In genomic region chr2:110741491-110741980, GRCh38 we compare ENCODE assay signal across 19 cellular contexts. TPM values are rescaled to one million over a fixed set of nuclear protein-coding genes. Genes with fewer than 3 reads are reported as not detected.
DNase-seq lines count a peak whose midpoint lies in the region; ATAC-seq, FAIRE-seq and TF ChIP-seq lines count a peak whose summit lies in the region.
"Had no signal": no experiment of that assay in that cellular context is flagged by ENCODE, and none has a peak within 500 bp of the region (broad histone marks: within the 10 kb centered on the region; RNA-seq: fewer than 3 reads in every experiment).

No MANE protein-coding gene starts in this region.

- H3K9ac ChIP-seq in HepG2 (ENCODE audit: insufficient read depth, low read depth, low read length) = no peak overlapping the region

- no peaks in the 10 kb centered on the region for H4K20me1 ChIP-seq in HepG2 (ENCODE audit: insufficient read depth, low read length)

- intact Hi-C loops in HepG2 (cut with micrococcal nuclease; ENCODE audit: unreplicated experiment) = no loop called here
- intact Hi-C loops in right lobe of liver (cut with DNase I) = no loop called here
- intact Hi-C loops in upper lobe of right lung (cut with DNase I) = no loop called here

- H3K9me3 ChIP-seq in HepG2 (ENCODE audit: low read length) (no peaks in the 10 kb centered on the region), right lobe of liver (no peaks in the 10 kb centered on the region), upper lobe of right lung (no peaks in the 10 kb centered on the region)
- H3K9me3 ChIP-seq: HAP-1, psoas muscle had no signal

- H2AFZ ChIP-seq in HepG2 (ENCODE audit: low read length) = no peak overlapping the region

- no peak for TF ChIP-seq EP300 in HepG2 (IDR thresholded peaks at IDR 0.05; ENCODE audit: low read depth in 2 of 2, low read length in 2 of 2)
- TF ChIP-seq EP300 in HepG2 (CRISPR knock-in tag; IDR thresholded peaks at IDR 0.05; ENCODE audit: borderline replicate concordance) = no peak

- TF ChIP-seq POLR2A in HepG2 (IDR thresholded peaks at IDR 0.05; ENCODE audit: insufficient read depth in 1 of 2, low read depth in 2 of 2, low read length in 2 of 2) (no peak), right lobe of liver (IDR thresholded peaks at IDR 0.05) (no peak)

- POLR2A ChIA-PET in HepG2 (lab: Yijun Ruan, JAX) = no interaction called here

- H3K36me3 ChIP-seq in HepG2 (replicated peaks in 1 of 2; ENCODE audit: control insufficient read depth in 1 of 2, insufficient read depth in 2 of 2, low read length in 2 of 2) = no peaks in the 10 kb centered on the region
- no peaks in the 10 kb centered on the region for H3K36me3 ChIP-seq in right lobe of liver
- no peaks in the 10 kb centered on the region for H3K36me3 ChIP-seq in upper lobe of right lung
- H3K36me3 ChIP-seq: gastroesophageal sphincter, HAP-1 had no signal

- no peak for TF ChIP-seq CTCF in HepG2 (CRISPR knock-in tag; IDR thresholded peaks at IDR 0.05)
- TF ChIP-seq CTCF in right lobe of liver (IDR thresholded peaks at IDR 0.05) = no peak
- peak; percentile 8 for TF ChIP-seq CTCF in upper lobe of right lung (IDR thresholded peaks at IDR 0.05)

- H3K27me3 ChIP-seq in HepG2 (ENCODE audit: control insufficient read depth in 1 of 2, insufficient read depth in 2 of 2, low read length in 2 of 2) (peaks cover 2 to 45% of the 10 kb centered on the region in 2 experiments; a peak in 3 of 5 replicates), right lobe of liver (no peaks in the 10 kb centered on the region), upper lobe of right lung (peaks cover 10% of the 10 kb centered on the region)

- TF ChIP-seq RAD21 in HepG2 (CRISPR knock-in tag; IDR thresholded peaks at IDR 0.05) = no peak

- FAIRE-seq in HepG2 (lab: Jason Lieb, UNC) (no peak), GM19239 (lab: Jason Lieb, UNC) (no peak)

- no peak overlapping the region for H3K27ac ChIP-seq in HepG2 (ENCODE audit: extremely low read length, insufficient read depth, low read length)
- H3K27ac ChIP-seq in right lobe of liver = no peak overlapping the region
- peak overlapping the region; percentile 13 for H3K27ac ChIP-seq in upper lobe of right lung
- H3K27ac ChIP-seq: gastroesophageal sphincter, psoas muscle had no signal

- in situ Hi-C loops in HepG2 (cut with HindIII; ENCODE audit: extremely low pct_ligation_motif_present, low pct_unique_long_range_greater_than_20kb) = no loop called here

- H3K4me3 ChIP-seq in HepG2 (replicated peaks in 1 of 3; ENCODE audit: insufficient read depth in 1 of 3, low read depth in 2 of 3, low read length in 3 of 3) (no peak overlapping the region), right lobe of liver (no peak overlapping the region), upper lobe of right lung (no peak overlapping the region)
- H3K4me3 ChIP-seq: gastroesophageal sphincter, HAP-1, psoas muscle had no signal

- DNase-seq in HepG2 (ENCODE audit: low spot score) (no peak), right lobe of liver (no peak), SW480 (ENCODE audit: low spot score) (peak; percentile 47), glomerular visceral epithelial cell (ENCODE audit: extremely low spot score) (peak; percentile 32), upper lobe of right lung (no peak), GM19239 (ENCODE audit: insufficient read length, low spot score) (no peak), pons (ENCODE audit: low spot score) (no peak)
- DNase-seq: activated CD4-positive, alpha-beta T cell treated with anti-CD3 and anti-CD28 coated beads, Interleukin-2, amount 50 U/mL, for 48 hours; activated naive CD4-positive, alpha-beta T cell treated with anti-CD3 and anti-CD28 coated beads for 36 hours; effector CD8-positive, alpha-beta T cell; naive B cell; NCI-H2081 treated with DMSO at 0.1 percent for 48 hours; NCI-H748 treated with DMSO at 0.1 percent for 48 hours; psoas muscle; stimulated activated CD4-positive, alpha-beta T cell treated with anti-CD3 and anti-CD28 coated beads, Interleukin-15, amount 100 ng/mL, for 24 hours had no signal

- H3K4me2 ChIP-seq in HepG2 (ENCODE audit: low read depth, low read length) = no peak overlapping the region

- no TSS peak for BruUV-seq in HepG2 (replicated peaks; lab: Mats Ljungman, UMichigan)

- CTCF ChIA-PET in HepG2 (lab: Yijun Ruan, JAX; ENCODE audit: low intra/inter-chr PET ratio, low total read pairs) = no interaction called here

- ATAC-seq in HepG2 = peak; percentile 35; the same call in 2 of the 3 replicates
- no peak for ATAC-seq in right lobe of liver
- peak; percentile 68 for ATAC-seq in upper lobe of right lung
- ATAC-seq in HG02840 (IDR thresholded peaks at IDR 0.05; ENCODE audit: low FRiP score, unreplicated experiment) = no peak
- ATAC-seq: gastroesophageal sphincter, psoas muscle had no signal

- no peaks in the 10 kb centered on the region for H3K79me2 ChIP-seq in HepG2 (ENCODE audit: insufficient read depth, low read length)

- WGBS in HepG2 (ENCODE audit: low lambda C conversion rate) = 34% methylated on average over 9 of the region's 9 CpGs
- 38% methylated on average over 9 of the region's 9 CpGs for WGBS in right lobe of liver (ENCODE audit: insufficient coverage, low coverage, low lambda C conversion rate, missing lambda C conversion rate)

- H3K4me1 ChIP-seq in HepG2 (ENCODE audit: insufficient read depth, low read length) (no peaks in the 10 kb centered on the region), right lobe of liver (no peaks in the 10 kb centered on the region), upper lobe of right lung (no peaks in the 10 kb centered on the region)
- H3K4me1 ChIP-seq: gastroesophageal sphincter, HAP-1, psoas muscle had no signal

TF ChIP-seq in HepG2, 621 proteins besides CTCF, POLR2A, EP300 and RAD21:
- TF ChIP-seq BHLHE40 (IDR thresholded peaks at IDR 0.05; ENCODE audit: low read length) (no peak), ATF4 (CRISPR knock-in tag; IDR thresholded peaks at IDR 0.05) (no peak), ZNF589 (CRISPR knock-in tag; conservative IDR thresholded peaks at IDR 0.05) (no peak), ELF4 (CRISPR knock-in tag; IDR thresholded peaks at IDR 0.05; ENCODE audit: borderline replicate concordance) (no peak), KAT8 (CRISPR knock-in tag; IDR thresholded peaks at IDR 0.05) (no peak), ZNF17 (CRISPR knock-in tag; IDR thresholded peaks at IDR 0.05) (no peak), ZFAT (CRISPR knock-in tag; conservative IDR thresholded peaks at IDR 0.05) (no peak), ISX (CRISPR knock-in tag; conservative IDR thresholded peaks at IDR 0.05) (no peak), TMF1 (CRISPR knock-in tag; IDR thresholded peaks at IDR 0.05; ENCODE audit: low read depth) (no peak)
- TF ChIP-seq, protein P1, sequence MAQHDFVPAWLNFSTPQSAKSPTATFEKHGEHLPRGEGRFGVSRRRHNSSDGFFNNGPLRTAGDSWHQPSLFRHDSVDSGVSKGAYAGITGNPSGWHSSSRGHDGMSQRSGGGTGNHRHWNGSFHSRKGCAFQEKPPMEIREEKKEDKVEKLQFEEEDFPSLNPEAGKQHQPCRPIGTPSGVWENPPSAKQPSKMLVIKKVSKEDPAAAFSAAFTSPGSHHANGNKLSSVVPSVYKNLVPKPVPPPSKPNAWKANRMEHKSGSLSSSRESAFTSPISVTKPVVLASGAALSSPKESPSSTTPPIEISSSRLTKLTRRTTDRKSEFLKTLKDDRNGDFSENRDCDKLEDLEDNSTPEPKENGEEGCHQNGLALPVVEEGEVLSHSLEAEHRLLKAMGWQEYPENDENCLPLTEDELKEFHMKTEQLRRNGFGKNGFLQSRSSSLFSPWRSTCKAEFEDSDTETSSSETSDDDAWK (CRISPR knock-in tag; IDR thresholded peaks at IDR 0.05) = no peak

RNA-seq across cellular contexts. Expression of gene ACOXL, which starts 9.2 kb away (rescaled TPM):
- total RNA-seq in HepG2 (2016; rRNA removed; fragmentation: Illumina TruSeq; extraction: Trizol) (not detected in 2 replicates), right lobe of liver (not detected), upper lobe of right lung (47.5 TPM)
- total RNA-seq in HepG2 (2016; cell fraction: cytosol; rRNA removed; fragmentation: Illumina TruSeq; extraction: Trizol; ENCODE audit: low read depth) = not detected in 2 replicates
- total RNA-seq in HepG2 (2016; cell fraction: insoluble cytoplasmic fraction; rRNA removed; fragmentation: Illumina TruSeq; extraction: Trizol) = not detected in 2 replicates
- not detected in 2 replicates for total RNA-seq in HepG2 (2016; cell fraction: membrane; rRNA removed; fragmentation: Illumina TruSeq; extraction: Trizol)
- total RNA-seq in HepG2 (2016; cell fraction: nucleus; rRNA removed; fragmentation: Illumina TruSeq; extraction: Trizol) = not detected in 2 replicates
- polyA plus RNA-seq in HepG2 (2011; rRNA removed) = not detected in 2 replicates
- polyA plus RNA-seq in HepG2 (2011; cell fraction: cytosol; rRNA removed) = not detected in 2 replicates
- polyA plus RNA-seq in HepG2 (2011; cell fraction: nucleus; rRNA removed) = not detected in 2 replicates
- polyA plus RNA-seq in HepG2 (2012) = 0.11 TPM in 1 of 2 replicates, not detected in the other
- polyA plus RNA-seq in HepG2 (2016; cell fraction: cytosol; fragmentation: Illumina TruSeq; extraction: Trizol; ENCODE audit: low read depth) = not detected in 2 replicates
- not detected in 2 replicates for polyA plus RNA-seq in HepG2 (2016; cell fraction: insoluble cytoplasmic fraction; fragmentation: Illumina TruSeq; extraction: Trizol; ENCODE audit: low read depth)
- polyA plus RNA-seq in HepG2 (2016; cell fraction: membrane; fragmentation: Illumina TruSeq; extraction: Trizol; ENCODE audit: low read depth) = not detected in 2 replicates
- polyA plus RNA-seq in HepG2 (2016; cell fraction: nucleus; fragmentation: Illumina TruSeq; extraction: Trizol; ENCODE audit: insufficient read depth, low read depth) = not detected in 2 replicates
- not detected in 2 replicates for polyA minus RNA-seq in HepG2 (2011; rRNA and poly(A)+ RNA removed; ENCODE audit: low replicate concordance)
- not detected in 2 replicates for polyA minus RNA-seq in HepG2 (2011; cell fraction: cytosol; rRNA and poly(A)+ RNA removed)
- not detected in 2 replicates for polyA minus RNA-seq in HepG2 (2011; cell fraction: nucleus; rRNA and poly(A)+ RNA removed)
- total RNA-seq: activated naive CD4-positive, alpha-beta T cell treated with anti-CD3 and anti-CD28 coated beads for 36 hours; gastroesophageal sphincter; psoas muscle; subcutaneous adipose tissue had no signal

Comparison
In these comparisons a context has a peak if more than half of its experiments do, and no peak if none do; other contexts are left out.
1. ATAC-seq: peak in HepG2 (single experiment) and upper lobe of right lung (single experiment); none in right lobe of liver (0 of 4) and HG02840 (single experiment).
2. DNase-seq: peak in SW480 (single experiment) and glomerular visceral epithelial cell (single experiment); none in HepG2 (single experiment), right lobe of liver (0 of 3), upper lobe of right lung (single experiment), GM19239 (single experiment) and pons (single experiment).
3. RNA of gene ACOXL, which starts 9.2 kb away (total RNA-seq): 47.5 TPM in upper lobe of right lung (single experiment); not detected in right lobe of liver and not detected in HepG2; every median in the first group is over 10 times any median in the second.